31 cellular contexts compared by ENCODE assay signal in genomic region chr10:124280916-124281315, GRCh38.
"Had no signal": no experiment of that assay in that cellular context is flagged by ENCODE, and none has a peak within 500 bp of the region (broad histone marks: within the 10 kb centered on the region; RNA-seq: fewer than 3 reads in every experiment).

No MANE protein-coding gene starts in this region.

- ATAC-seq: esophagus mucosa; gastroesophageal sphincter; heart left ventricle; left colon; mucosa of descending colon; natural killer cell treated with Interleukin-12 subunit alpha and Interleukin-12 subunit beta and Interleukin-15 and Interleukin-18, amount 100 ng/mL, for 72 hours; psoas muscle; right cardiac atrium; stimulated activated naive CD8-positive, alpha-beta T cell treated with anti-CD3 and anti-CD28 coated beads, Interleukin-15, amount 100 ng/mL, for 72 hours had no signal

- H3K27me3 ChIP-seq: colonic mucosa, gastroesophageal sphincter, suprapubic skin, vagina had no signal

- H3K36me3 Mint-ChIP-seq: memory B cell; mesothelial cell of epicardium; natural killer cell treated with Interleukin-12 subunit alpha and Interleukin-12 subunit beta and Interleukin-15 and Interleukin-18, amount 100 ng/mL, for 72 hours had no signal

- H3K4me3 ChIP-seq: colonic mucosa, gastroesophageal sphincter, heart left ventricle, hepatocyte, left ventricle myocardium inferior, lung, mucosa of descending colon, psoas muscle, skin epidermis, suprapubic skin, vagina had no signal

- H3K4me1 ChIP-seq: colonic mucosa, gastroesophageal sphincter, left ventricle myocardium inferior, parathyroid adenoma, psoas muscle, suprapubic skin, vagina had no signal

- H3K27ac ChIP-seq: colonic mucosa, epithelial cell of prostate, gastroesophageal sphincter, heart left ventricle, hepatocyte, left ventricle myocardium inferior, parathyroid adenoma, psoas muscle, skin epidermis, suprapubic skin, vagina had no signal

- H3K27me3 Mint-ChIP-seq: dendritic cell treated with granulocyte-macrophage colony-stimulating factor and Interleukin-4, amounts not matched to agents 40 ng/mL and 50 ng/mL, for 4 days; memory B cell; stimulated activated naive CD8-positive, alpha-beta T cell treated with anti-CD3 and anti-CD28 coated beads, Interleukin-15, amount 100 ng/mL, for 72 hours had no signal

- H3K27ac Mint-ChIP-seq: endodermal cell; memory B cell; mesothelial cell of epicardium; naive B cell; natural killer cell treated with Interleukin-12 subunit alpha and Interleukin-12 subunit beta and Interleukin-15 and Interleukin-18, amount 100 ng/mL, for 72 hours; stimulated activated naive CD8-positive, alpha-beta T cell treated with anti-CD3 and anti-CD28 coated beads, Interleukin-15, amount 100 ng/mL, for 72 hours had no signal

- H3K36me3 ChIP-seq: colonic mucosa, gastroesophageal sphincter, heart left ventricle, left ventricle myocardium inferior, suprapubic skin, vagina had no signal

- H3K4me1 Mint-ChIP-seq: endodermal cell; memory B cell; mesothelial cell of epicardium; neural crest cell; stimulated activated naive CD8-positive, alpha-beta T cell treated with anti-CD3 and anti-CD28 coated beads, Interleukin-15, amount 100 ng/mL, for 72 hours had no signal

- H3K9me3 Mint-ChIP-seq: dendritic cell treated with granulocyte-macrophage colony-stimulating factor and Interleukin-4, amounts not matched to agents 40 ng/mL and 50 ng/mL, for 4 days; natural killer cell treated with Interleukin-12 subunit alpha and Interleukin-12 subunit beta and Interleukin-15 and Interleukin-18, amount 100 ng/mL, for 72 hours; neural crest cell; stimulated activated naive CD8-positive, alpha-beta T cell treated with anti-CD3 and anti-CD28 coated beads, Interleukin-15, amount 100 ng/mL, for 72 hours had no signal

- H3K4me3 Mint-ChIP-seq: dendritic cell treated with granulocyte-macrophage colony-stimulating factor and Interleukin-4, amounts not matched to agents 40 ng/mL and 50 ng/mL, for 4 days; endodermal cell; memory B cell; mesothelial cell of epicardium; naive B cell; natural killer cell treated with Interleukin-12 subunit alpha and Interleukin-12 subunit beta and Interleukin-15 and Interleukin-18, amount 100 ng/mL, for 72 hours; neural crest cell; stimulated activated naive CD8-positive, alpha-beta T cell treated with anti-CD3 and anti-CD28 coated beads, Interleukin-15, amount 100 ng/mL, for 72 hours had no signal

- DNase-seq: colonic mucosa; effector CD8-positive, alpha-beta T cell; endodermal cell; foreskin fibroblast; heart left ventricle; kidney glomerular epithelial cell; left colon; left ventricle myocardium inferior; mucosa of descending colon; naive B cell; right cardiac atrium; stimulated activated CD4-positive, alpha-beta T cell treated with anti-CD3 and anti-CD28 coated beads, Interleukin-15, amount 100 ng/mL, for 24 hours; stimulated activated CD4-positive, alpha-beta T cell treated with anti-CD3 and anti-CD28 coated beads, Interleukin-2, amount 100 ng/mL, for 48 hours; stimulated activated naive CD4-positive, alpha-beta T cell; stimulated activated naive CD8-positive, alpha-beta T cell treated with anti-CD3 and anti-CD28 coated beads, Interleukin-15, amount 100 ng/mL, for 72 hours; trophoblast cell had no signal

- H3K9me3 ChIP-seq: colonic mucosa, left ventricle myocardium inferior, mucosa of descending colon, psoas muscle, suprapubic skin, vagina had no signal
